Comparison of ENCODE assay signal across 8 cellular contexts in genomic region chr18:48540329-48541025, GRCh38. TPM values are rescaled to one million over a fixed set of nuclear protein-coding genes. Genes with fewer than 3 reads are reported as not detected.
DNase-seq lines count a peak whose midpoint lies in the region; ATAC-seq and TF ChIP-seq lines count a peak whose summit lies in the region.

No MANE protein-coding gene starts in this region.

- TF ChIP-seq CTCF in heart right ventricle (IDR thresholded peaks at IDR 0.05): peak in 6 of 9 donors; percentile 10 to 34 (median 17)
- TF ChIP-seq CTCF in ovary (IDR thresholded peaks at IDR 0.05): no peak

- H3K9me3 ChIP-seq in heart right ventricle: no peaks in the 10 kb centered on the region
- no peaks in the 10 kb centered on the region for H3K9me3 ChIP-seq in ovary

- no peaks in the 10 kb centered on the region for H3K27me3 ChIP-seq in heart right ventricle
- no peaks in the 10 kb centered on the region for H3K27me3 ChIP-seq in ovary

- 0 to 1% (median 1%) methylated on average over 70 to 80 of the region's 80 CpGs for WGBS in adipose tissue, 3 donors
- WGBS in heart right ventricle, 2 donors: 0% methylated on average over 74 to 80 of the region's 80 CpGs
- WGBS in ovary, 3 donors: 1% methylated on average over 43 to 80 of the region's 80 CpGs

- DNase-seq in A172 (ENCODE audit: low spot score) (peak; percentile 23), SK-N-DZ (ENCODE audit: low spot score) (peak; percentile 40), heart right ventricle (peak; percentile 65 to 66), ovary (peak; percentile 66 to 81 (median 75)), NCI-H2029 treated with DMSO at 0.1 percent for 48 hours (lab: John Stamatoyannopoulos, UW) (no peak)

- peak overlapping the region; percentile 36 for H3K27ac ChIP-seq in adipose tissue (ENCODE audit: low read depth, low read length)
- H3K27ac ChIP-seq in heart right ventricle: peak overlapping the region; percentile 89 to 97 (median 95)
- peak overlapping the region; percentile 72 to 83 for H3K27ac ChIP-seq in ovary

- ATAC-seq in GM18511 (IDR thresholded peaks at IDR 0.05; ENCODE audit: unreplicated experiment) (peak; percentile 52), HG03571 (IDR thresholded peaks at IDR 0.05; ENCODE audit: unreplicated experiment) (peak; percentile 31), heart right ventricle (peak; percentile 49 to 78 (median 63))

- H3K36me3 ChIP-seq in heart right ventricle: no peaks in the 10 kb centered on the region
- H3K36me3 ChIP-seq in ovary: no peaks in the 10 kb centered on the region

- H3K4me3 ChIP-seq in heart right ventricle (peak overlapping the region; percentile 72 to 90 (median 88)), ovary (peak overlapping the region; percentile 75)

- H3K4me1 ChIP-seq in heart right ventricle (peaks cover 6 to 50% (median 36%) of the 10 kb centered on the region in 9 donors), ovary (ENCODE audit: insufficient read depth) (peaks cover 12% of the 10 kb centered on the region)

- no peak for TF ChIP-seq EP300 in ovary (IDR thresholded peaks at IDR 0.05)

- intact Hi-C loops in heart right ventricle (cut with DNase I): loop anchor here in 6 of 10 donors (5.0 to 10.0 kb wide), 7 partner anchors 42 to 124 kb away; no protein-coding TSS in a partner anchor
- intact Hi-C loops in ovary (cut with DNase I): loop anchor here in 1 of 4 donors (5.0 kb wide), 1 partner anchor 122 kb away; no protein-coding TSS in a partner anchor

- TF ChIP-seq POLR2A in ovary (IDR thresholded peaks at IDR 0.05): no peak

RNA-seq across cellular contexts. Expression of gene CTIF, which starts 1.6 kb away (rescaled TPM):
- 9.8 and 23.8 TPM in 2 replicates for total RNA-seq in A172 (2014; rRNA removed; shearing (Covaris generic))
- polyA plus RNA-seq in SK-N-DZ (2014; cell fraction: cytosol; rRNA removed): 17.9 and 18.4 TPM in 2 replicates
- polyA plus RNA-seq in SK-N-DZ (2014; cell fraction: nucleus; rRNA removed): 83.4 and 96.8 TPM in 2 replicates
- polyA plus RNA-seq in adipose tissue (10 to 100 TPM; 11.7 to 74.2 (median 39.8) TPM), heart right ventricle (10 to 100 TPM; 49.7 to 74.1 TPM), ovary (10 to 100 TPM; 18.5 to 43.1 TPM)
- total RNA-seq in heart right ventricle (10 to 100 TPM; 44.5 to 68.9 (median 58.9) TPM), ovary (10 to 100 TPM; 26.8 to 94.1 (median 82.3) TPM)

Comparison
In these comparisons a context has a peak if more than half of its experiments do, and no peak if none do; other contexts are left out.
1. H3K27ac ChIP-seq: peak in every context shown above with its lines; median percentile 95 in heart right ventricle; 78 in ovary; 36 in adipose tissue.
2. CTCF ChIP-seq: peak in heart right ventricle (6 of 9); none in ovary (0 of 3).
3. Peak in every context shown above with its lines, with median percentiles within 50 percentile points of each other: ATAC-seq.